In the genomic region with DNA sequence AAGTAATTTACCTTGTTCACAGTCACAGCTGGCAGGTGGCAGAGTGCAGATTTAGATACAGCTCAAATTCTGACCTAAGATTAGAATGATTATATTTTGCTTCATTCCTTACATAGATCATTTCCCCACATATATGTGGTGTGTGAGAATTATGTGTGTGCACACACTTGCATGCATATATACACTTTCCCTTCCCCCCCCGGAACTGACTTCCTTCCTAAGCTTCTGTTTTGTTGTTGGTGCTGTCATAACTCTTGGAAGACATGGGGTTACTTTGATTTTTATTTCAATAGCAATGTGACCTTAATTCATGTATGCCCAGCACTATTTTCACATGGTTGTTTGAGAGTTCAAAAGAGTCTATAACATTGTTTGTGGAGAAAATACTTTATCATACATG, we compare ENCODE assay signal across 10 cellular contexts.
"Had no signal": no experiment of that assay in that cellular context is flagged by ENCODE, and none has a peak within 500 bp of the region (broad histone marks: within the 10 kb centered on the region; RNA-seq: fewer than 3 reads in every experiment).

No MANE protein-coding gene starts in this region.

- DNase-seq: activated CD4-positive, alpha-beta memory T cell treated with anti-CD3 and anti-CD28 coated beads, Interleukin-2, amount 10 ng/mL, durations not matched to agents 7 days and 5 days; activated gamma-delta T cell; activated T-cell treated with anti-CD3 and anti-CD28 coated beads, Interleukin-2, amount 50 U/mL, for 24 hours; endodermal cell; islet precursor cell; mammary epithelial cell; upper lobe of right lung; WERI-Rb-1 had no signal

- H3K27ac ChIP-seq: upper lobe of right lung, WERI-Rb-1 had no signal

- ATAC-seq: left lobe of liver, sciatic nerve had no signal

- H3K9me3 ChIP-seq: upper lobe of right lung had no signal

- H3K4me3 ChIP-seq: upper lobe of right lung had no signal

- H3K27me3 ChIP-seq: upper lobe of right lung had no signal

- H3K36me3 ChIP-seq: upper lobe of right lung, WERI-Rb-1 had no signal
